22 cellular contexts compared by ENCODE assay signal in genomic region chr13:24668955-24669354, GRCh38. TPM values are rescaled to one million over a fixed set of nuclear protein-coding genes. Genes with fewer than 3 reads are reported as not detected.
DNase-seq lines count a peak whose midpoint lies in the region; ATAC-seq and TF ChIP-seq lines count a peak whose summit lies in the region.
"Had no signal": no experiment of that assay in that cellular context is flagged by ENCODE, and none has a peak within 500 bp of the region (broad histone marks: within the 10 kb centered on the region; RNA-seq: fewer than 3 reads in every experiment).

No MANE protein-coding gene starts in this region.

- H3K27me3 ChIP-seq in left lung, result no peaks in the 10 kb centered on the region
- no peaks in the 10 kb centered on the region for H3K27me3 ChIP-seq in upper lobe of right lung

- H3K36me3 ChIP-seq in left lung, result no peaks in the 10 kb centered on the region
- no peaks in the 10 kb centered on the region for H3K36me3 ChIP-seq in upper lobe of right lung
- H3K36me3 ChIP-seq: BE2C, neutrophil, thoracic aorta had no signal

- H3K4me3 ChIP-seq in left lung, result no peak overlapping the region
- no peak overlapping the region for H3K4me3 ChIP-seq in upper lobe of right lung
- H3K4me3 ChIP-seq: thoracic aorta had no signal

- TF ChIP-seq CTCF in left lung (IDR thresholded peaks at IDR 0.05) (no peak), upper lobe of right lung (IDR thresholded peaks at IDR 0.05) (no peak), GM13977 (IDR thresholded peaks at IDR 0.05; ENCODE audit: extremely low read depth, insufficient read depth, missing control alignments) (no peak)

- intact Hi-C loops in left lung (cut with DNase I), result no loop called here
- intact Hi-C loops in upper lobe of right lung (cut with DNase I), result no loop called here

- H3K4me1 ChIP-seq in left lung (peaks cover 4 to 13% of the 10 kb centered on the region in 2 donors), upper lobe of right lung (peaks cover 12% of the 10 kb centered on the region)
- H3K4me1 ChIP-seq: BE2C had no signal

- ATAC-seq in left lung (peak; percentile 81), upper lobe of right lung (peak; percentile 68), HG03442 (IDR thresholded peaks at IDR 0.05; ENCODE audit: unreplicated experiment) (no peak)
- ATAC-seq: stimulated activated naive B cell treated with anti-CD40 and anti-IgM and Interleukin-4, amounts not matched to agents 10 μg/mL and 1 μg/mL and 100 μg/mL, for 72 hours; T-cell had no signal

- in situ Hi-C loops in GM13977 (cut with MboI; ENCODE audit: low pct_unique_long_range_greater_than_20kb, low sequenced_read_pairs, unreplicated experiment), result no loop called here

- H3K9me3 ChIP-seq in left lung (no peaks in the 10 kb centered on the region), upper lobe of right lung (no peaks in the 10 kb centered on the region)
- H3K9me3 ChIP-seq: BE2C, neutrophil, thoracic aorta had no signal

- H3K27ac ChIP-seq in left lung (no peak overlapping the region), upper lobe of right lung (no peak overlapping the region)
- H3K27ac ChIP-seq: neutrophil, thoracic aorta had no signal

- peak; percentile 6 for DNase-seq in DMS153 (lab: John Stamatoyannopoulos, UW)
- DNase-seq in DMS153 treated with DMSO at 0.1 percent for 48 hours (lab: John Stamatoyannopoulos, UW; ENCODE audit: unreplicated experiment), result no peak
- peak; percentile 63 for DNase-seq in SW480 (ENCODE audit: low spot score)
- DNase-seq in left lung, result peak; percentile 72 to 80
- no peak for DNase-seq in upper lobe of right lung
- DNase-seq in GM13977 (ENCODE audit: low spot score), result no peak
- DNase-seq in activated naive CD4-positive, alpha-beta T cell treated with Interleukin-2 at 50 U/mL for 16 hours, result no peak
- DNase-seq: 8988T; activated CD4-positive, alpha-beta T cell treated with anti-CD3 and anti-CD28 coated beads, Interleukin-2, amount 10 ng/mL, durations not matched to agents 7 days and 5 days; BE2C; dermis blood vessel endothelial cell; GDM1; H7; NCI-H2029 treated with DMSO at 0.1 percent for 48 hours; NCI-H510A treated with DMSO at 0.1 percent for 48 hours; Right ventricle myocardium superior; stimulated activated naive B cell treated with anti-CD40 and anti-IgM and Interleukin-4, amounts not matched to agents 10 μg/mL and 1 μg/mL and 100 μg/mL, for 72 hours; T-cell had no signal

RNA-seq across cellular contexts. Expression of gene ATP12A, which starts 11.3 kb away (rescaled TPM):
- 1 to 10 TPM in 1 of 2 donors, not detected in 1; 2.0 TPM for total RNA-seq in left lung
- not detected for total RNA-seq in upper lobe of right lung
- total RNA-seq: dermis blood vessel endothelial cell, epithelial cell of proximal tubule, Right ventricle myocardium superior, T-cell had no signal

Comparison
In these comparisons a context has a peak if more than half of its experiments do, and no peak if none do; other contexts are left out.
1. DNase-seq: peak in DMS153 (single experiment), SW480 (single experiment) and left lung (2 of 2); none in DMS153 treated with DMSO at 0.1 percent for 48 hours (single experiment), upper lobe of right lung (single experiment), GM13977 (single experiment) and activated naive CD4-positive, alpha-beta T cell treated with Interleukin-2 at 50 U/mL for 16 hours (single experiment).